ENCODE assay signal across 8 cellular contexts in genomic region chr2:101150306-101151140, GRCh38. TPM values are rescaled to one million over a fixed set of nuclear protein-coding genes. Genes with fewer than 3 reads are reported as not detected.
DNase-seq lines count a peak whose midpoint lies in the region; ATAC-seq and TF ChIP-seq lines count a peak whose summit lies in the region.

No MANE protein-coding gene starts in this region.

- H3K4me3 ChIP-seq in GM12865 (ENCODE audit: low read depth, low read length) = peak overlapping the region; percentile 76
- H3K4me3 ChIP-seq in tibial artery = peak overlapping the region; percentile 90 to 92

- peaks cover 70% of the 10 kb centered on the region for H3K27me3 Mint-ChIP-seq in T-helper 2 cell treated with Interferon-gamma antibody and Interleukin-4, amounts not matched to agents 5 μg/mL and 100 μg/mL, for 36 hours (ENCODE audit: low read depth)
- peaks cover 28% of the 10 kb centered on the region in 2 donors for H3K27me3 Mint-ChIP-seq in effector memory CD8-positive, alpha-beta T cell
- peaks cover 20% of the 10 kb centered on the region for H3K27me3 Mint-ChIP-seq in mesothelial cell of epicardium (ENCODE audit: low read depth)

- intact Hi-C loops in tibial artery (cut with DNase I; ENCODE audit: low total_unique reads) = loop anchor here (2.0 kb wide), 1 partner anchor 146 kb away; no protein-coding TSS in a partner anchor

- H3K27me3 ChIP-seq in tibial artery = no peaks in the 10 kb centered on the region

- TF ChIP-seq CTCF in GM12865 (IDR thresholded peaks at IDR 0.05; ENCODE audit: insufficient read depth, low read depth, low read length, missing control alignments) (no peak), mesothelial cell of epicardium (IDR thresholded peaks at IDR 0.05; ENCODE audit: unreplicated experiment) (no peak), tibial artery (IDR thresholded peaks at IDR 0.05) (no peak)

- H3K9me3 ChIP-seq in tibial artery = no peaks in the 10 kb centered on the region

- H3K36me3 Mint-ChIP-seq in T-helper 2 cell treated with Interferon-gamma antibody and Interleukin-4, amounts not matched to agents 5 μg/mL and 100 μg/mL, for 36 hours (ENCODE audit: low read depth) = no peaks in the 10 kb centered on the region
- peaks cover 3% of the 10 kb centered on the region for H3K36me3 Mint-ChIP-seq in effector memory CD8-positive, alpha-beta T cell (ENCODE audit: insufficient read depth)
- no peaks in the 10 kb centered on the region for H3K36me3 Mint-ChIP-seq in mesothelial cell of epicardium

- no peak overlapping the region for H3K27ac Mint-ChIP-seq in T-helper 2 cell treated with Interferon-gamma antibody and Interleukin-4, amounts not matched to agents 5 μg/mL and 100 μg/mL, for 36 hours
- peak overlapping the region in 1 of 2 donors; percentile 19 for H3K27ac Mint-ChIP-seq in effector memory CD8-positive, alpha-beta T cell
- H3K27ac Mint-ChIP-seq in mesothelial cell of epicardium = no peak overlapping the region

- H3K4me1 ChIP-seq in tibial artery = peaks cover 0 to 44% (median 26%) of the 10 kb centered on the region in 4 donors

- DNase-seq in GM12865 (ENCODE audit: low read depth) (peak; percentile 49), mesothelial cell of epicardium (ENCODE audit: low spot score in 2 of 2, unreplicated experiment in 2 of 2) (peak in 1 of 2 experiments; percentile 49), tibial artery (peak in 1 of 2 donors; percentile 73)
- DNase-seq in T-helper 2 cell treated with Interferon-gamma antibody and Interleukin-4, amounts not matched to agents 5 μg/mL and 100 μg/mL, for 36 hours (ENCODE audit: low spot score) = no peak
- DNase-seq in effector memory CD8-positive, alpha-beta T cell = no peak

- ATAC-seq in HG02981 (IDR thresholded peaks at IDR 0.05; ENCODE audit: unreplicated experiment) (peak; percentile 17), GM18867 (IDR thresholded peaks at IDR 0.05; ENCODE audit: unreplicated experiment) (no peak), GM18517 (IDR thresholded peaks at IDR 0.05; ENCODE audit: unreplicated experiment) (no peak)
- no peak for ATAC-seq in effector memory CD8-positive, alpha-beta T cell (replicated peaks)

- no peaks in the 10 kb centered on the region for H3K36me3 ChIP-seq in tibial artery

- peak overlapping the region; percentile 74 to 76 for H3K27ac ChIP-seq in tibial artery

- H3K4me1 Mint-ChIP-seq in T-helper 2 cell treated with Interferon-gamma antibody and Interleukin-4, amounts not matched to agents 5 μg/mL and 100 μg/mL, for 36 hours (ENCODE audit: low read depth) = peaks cover 12% of the 10 kb centered on the region
- H3K4me1 Mint-ChIP-seq in effector memory CD8-positive, alpha-beta T cell (ENCODE audit: low read depth in 2 of 2) = peaks cover 22% of the 10 kb centered on the region in 2 donors
- H3K4me1 Mint-ChIP-seq in mesothelial cell of epicardium = peaks cover 34% of the 10 kb centered on the region

- H3K9me3 Mint-ChIP-seq in T-helper 2 cell treated with Interferon-gamma antibody and Interleukin-4, amounts not matched to agents 5 μg/mL and 100 μg/mL, for 36 hours = no peaks in the 10 kb centered on the region
- H3K9me3 Mint-ChIP-seq in effector memory CD8-positive, alpha-beta T cell = no peaks in the 10 kb centered on the region
- no peaks in the 10 kb centered on the region for H3K9me3 Mint-ChIP-seq in mesothelial cell of epicardium

- peak overlapping the region; percentile 69 for H3K4me3 Mint-ChIP-seq in T-helper 2 cell treated with Interferon-gamma antibody and Interleukin-4, amounts not matched to agents 5 μg/mL and 100 μg/mL, for 36 hours
- H3K4me3 Mint-ChIP-seq in effector memory CD8-positive, alpha-beta T cell = peak overlapping the region; percentile 78 to 88
- H3K4me3 Mint-ChIP-seq in mesothelial cell of epicardium = peak overlapping the region; percentile 67

RNA-seq across cellular contexts. Expression of gene TBC1D8, which starts 0.7 kb away (rescaled TPM):
- 11.5 to 13.1 TPM (median 12.7 TPM) in 3 replicates for total RNA-seq in mesothelial cell of epicardium
